Comparison of ENCODE assay signal across 8 cellular contexts in genomic region chr3:149751551-149751950, GRCh38. TPM values are rescaled to one million over a fixed set of nuclear protein-coding genes. Genes with fewer than 3 reads are reported as not detected.
A peak's percentile ranks its signal among the peaks of the same experiment; 100 is the strongest.
DNase-seq lines count a peak whose midpoint lies in the region; ATAC-seq and TF ChIP-seq lines count a peak whose summit lies in the region.

No MANE protein-coding gene starts in this region.

- intact Hi-C loops in sigmoid colon (cut with DNase I) (loop anchor here (5.0 kb wide), 1 partner anchor 61 kb away; the partner anchor contains the start of gene RNF13), head of caudate nucleus (cut with DNase I) (no loop called here)

- peak overlapping the region; percentile 89 for H2AFZ ChIP-seq in GM23248

- no peaks in the 10 kb centered on the region for H3K9me2 ChIP-seq in GM23248 (ENCODE audit: insufficient read depth)

- no peaks in the 10 kb centered on the region for H3K27me3 ChIP-seq in GM23248 (replicated peaks; ENCODE audit: insufficient read depth)
- no peaks in the 10 kb centered on the region for H3K27me3 ChIP-seq in RWPE2 (ENCODE audit: insufficient read depth, poor library complexity, severe bottlenecking)
- H3K27me3 ChIP-seq in sigmoid colon: no peaks in the 10 kb centered on the region

- peak overlapping the region; percentile 97 for H3K4me2 ChIP-seq in GM23248 (ENCODE audit: unreplicated experiment)

- H3K27ac ChIP-seq in GM23248: peak overlapping the region; percentile 38
- peak overlapping the region; percentile 20 for H3K27ac ChIP-seq in RWPE2 (ENCODE audit: poor library complexity, severe bottlenecking)
- peak overlapping the region; percentile 81 to 89 (median 84) for H3K27ac ChIP-seq in sigmoid colon

- H3K9ac ChIP-seq in GM23248: peak overlapping the region; percentile 79

- DNase-seq in GM23248 (peak; percentile 23), RWPE2 (ENCODE audit: low spot score) (no peak), fibroblast of pulmonary artery (ENCODE audit: low read depth) (no peak), sigmoid colon (no peak), NCI-H1092 (lab: John Stamatoyannopoulos, UW) (no peak), NCI-H2227 (lab: John Stamatoyannopoulos, UW; ENCODE audit: unreplicated experiment) (no peak), head of caudate nucleus (no peak)

- H3K9me3 ChIP-seq in GM23248 (ENCODE audit: low read depth): no peaks in the 10 kb centered on the region
- no peaks in the 10 kb centered on the region for H3K9me3 ChIP-seq in RWPE2 (ENCODE audit: severe bottlenecking)
- no peaks in the 10 kb centered on the region for H3K9me3 ChIP-seq in sigmoid colon

- H3K36me3 ChIP-seq in GM23248 (ENCODE audit: low read depth) (0 out of 2 replicates have a peak, but pooled peaks cover 24% of the 10 kb centered on the region), RWPE2 (ENCODE audit: low read depth) (peaks cover 45% of the 10 kb centered on the region), sigmoid colon (peaks cover 0 to 38% (median 9%) of the 10 kb centered on the region in 4 donors)

- peak overlapping the region; percentile 76 for H3K4me3 ChIP-seq in GM23248
- peak overlapping the region; percentile 86 for H3K4me3 ChIP-seq in RWPE2 (ENCODE audit: severe bottlenecking)
- peak overlapping the region; percentile 94 for H3K4me3 ChIP-seq in fibroblast of pulmonary artery (replicated peaks; ENCODE audit: low read depth, low read length)
- H3K4me3 ChIP-seq in sigmoid colon: peak overlapping the region; percentile 76 to 85 (median 81)

- no peak for TF ChIP-seq POLR2A in sigmoid colon (IDR thresholded peaks at IDR 0.05)

- 2 to 3% methylated on average over 4 of the region's 4 CpGs for WGBS in GM23248 (ENCODE audit: low coverage in 1 of 2, low lambda C conversion rate in 2 of 2, missing lambda C conversion rate in 2 of 2), 2 experiments
- 19% methylated on average over 4 of the region's 4 CpGs for WGBS in sigmoid colon, 2 donors

- TF ChIP-seq CTCF in RWPE2 (IDR thresholded peaks at IDR 0.05; ENCODE audit: poor library complexity, severe bottlenecking) (no peak), fibroblast of pulmonary artery (IDR thresholded peaks at IDR 0.05; ENCODE audit: low read length, missing control alignments) (no peak), sigmoid colon (IDR thresholded peaks at IDR 0.05) (no peak)

- TF ChIP-seq EP300 in sigmoid colon (IDR thresholded peaks at IDR 0.05): no peak

- ATAC-seq in RWPE2 (ENCODE audit: low read depth) (no peak), GM18909 (IDR thresholded peaks at IDR 0.05; ENCODE audit: poor library complexity, unreplicated experiment) (no peak)

- in situ Hi-C loops in GM23248 (cut with MboI): loop anchor here (25.0 kb wide), 1 partner anchor 461 kb away; no protein-coding TSS in a partner anchor

- H3K4me1 ChIP-seq in GM23248 (ENCODE audit: insufficient read depth) (peaks cover 9% of the 10 kb centered on the region), RWPE2 (ENCODE audit: insufficient read depth, poor library complexity, severe bottlenecking) (peaks cover 11% of the 10 kb centered on the region), sigmoid colon (peaks cover 0 to 17% (median 11%) of the 10 kb centered on the region in 4 donors)

- peaks cover 38% of the 10 kb centered on the region for H3K79me2 ChIP-seq in GM23248 (ENCODE audit: insufficient read depth)

- H3F3A ChIP-seq in GM23248 (ENCODE audit: insufficient read depth): no peaks in the 10 kb centered on the region

- no peaks in the 10 kb centered on the region for H4K20me1 ChIP-seq in GM23248 (ENCODE audit: insufficient read depth)

RNA-seq across cellular contexts. Expression of gene COMMD2, which starts 0.7 kb away (rescaled TPM):
- total RNA-seq in GM23248 (2014; rRNA removed; shearing (Covaris generic)): 30.1 and 33.8 TPM in 2 replicates
- polyA plus RNA-seq in GM23248 (2016; fragmentation: Nextera tagmentation; extraction: Ambion mirVana) (69.3 and 71.0 TPM in 2 replicates), sigmoid colon (10 to 100 TPM; 10.2 to 14.3 (median 12.1) TPM)
- total RNA-seq in sigmoid colon: 10 to 100 TPM; 17.1 to 27.5 (median 22.6) TPM

RNA-seq across cellular contexts. Expression of gene ANKUB1, which starts 40.8 kb away (rescaled TPM):
- total RNA-seq in GM23248 (2014; rRNA removed; shearing (Covaris generic)): not detected in 2 replicates
- polyA plus RNA-seq in GM23248 (2016; fragmentation: Nextera tagmentation; extraction: Ambion mirVana) (not detected in 2 replicates), sigmoid colon (not detected)
- not detected for total RNA-seq in sigmoid colon

Comparison
In these comparisons a context has a peak if more than half of its experiments do, and no peak if none do; other contexts are left out.
1. H3K27ac ChIP-seq: peak in every context shown above with its lines; median percentile 84 in sigmoid colon; 38 in GM23248; 20 in RWPE2.